In genomic region chr1:225460021-225460736, GRCh38 we compare ENCODE assay signal across 11 cellular contexts. TPM values are rescaled to one million over a fixed set of nuclear protein-coding genes. Genes with fewer than 3 reads are reported as not detected.
DNase-seq lines count a peak whose midpoint lies in the region; ATAC-seq and TF ChIP-seq lines count a peak whose summit lies in the region.
"Had no signal": no experiment of that assay in that cellular context is flagged by ENCODE, and none has a peak within 500 bp of the region (broad histone marks: within the 10 kb centered on the region; RNA-seq: fewer than 3 reads in every experiment).

No MANE protein-coding gene starts in this region.

- peaks cover 45% of the 10 kb centered on the region for H3F3A ChIP-seq in PC-9 (ENCODE audit: insufficient read depth, low read depth)

- peaks cover 57% of the 10 kb centered on the region for H3K4me1 Mint-ChIP-seq in dendritic cell treated with granulocyte-macrophage colony-stimulating factor and Interleukin-4, amounts not matched to agents 40 ng/mL and 50 ng/mL, for 4 days (ENCODE audit: low read depth)

- intact Hi-C loops in PC-9 (cut with micrococcal nuclease; ENCODE audit: unreplicated experiment) = loop anchor here (1.0 to 5.0 kb wide), 3 partner anchors 14 to 852 kb away; partner anchors contain the start of gene LBR
- intact Hi-C loops in dendritic cell treated with granulocyte-macrophage colony-stimulating factor and Interleukin-4, amounts not matched to agents 40 ng/mL and 50 ng/mL, for 4 days (cut with micrococcal nuclease) = no loop called here

- H2AFZ ChIP-seq in DND-41 (ENCODE audit: low read depth, low read length) (0 out of 2 replicates have a peak overlapping the region, but pooled peaks have one; percentile 11), PC-9 (no peak overlapping the region)

- ATAC-seq in DND-41 (ENCODE audit: insufficient read depth, low read depth) (peak; percentile 93), omental fat pad (ENCODE audit: low FRiP score) (no peak)

- H3K4me3 ChIP-seq in DND-41 (ENCODE audit: low read depth in 1 of 2, low read length in 2 of 2) (no peak overlapping the region), PC-9 (no peak overlapping the region), retinal pigment epithelial cell (ENCODE audit: low read length) (no peak overlapping the region)
- H3K4me3 ChIP-seq: MG63 had no signal

- H3K27me3 ChIP-seq in DND-41 (ENCODE audit: insufficient read depth, low read length, poor library complexity) (no peaks in the 10 kb centered on the region), PC-9 (ENCODE audit: insufficient read depth, low read depth) (no peaks in the 10 kb centered on the region)
- H3K27me3 ChIP-seq: MG63 had no signal

- no peaks in the 10 kb centered on the region for H3K36me3 Mint-ChIP-seq in dendritic cell treated with granulocyte-macrophage colony-stimulating factor and Interleukin-4, amounts not matched to agents 40 ng/mL and 50 ng/mL, for 4 days (ENCODE audit: low read depth)

- TF ChIP-seq CTCF in DND-41 (IDR thresholded peaks at IDR 0.05; ENCODE audit: borderline replicate concordance, extremely low read depth, low read length, poor library complexity, severe bottlenecking) (no peak), PC-9 (conservative IDR thresholded peaks at IDR 0.05) (no peak), retinal pigment epithelial cell (conservative IDR thresholded peaks at IDR 0.05; ENCODE audit: low read depth, low read length) (peak; percentile 1), omental fat pad (IDR thresholded peaks at IDR 0.05) (no peak)

- no peaks in the 10 kb centered on the region for H3K9me2 ChIP-seq in PC-9 (ENCODE audit: insufficient read depth)

- H3K27ac Mint-ChIP-seq in dendritic cell treated with granulocyte-macrophage colony-stimulating factor and Interleukin-4, amounts not matched to agents 40 ng/mL and 50 ng/mL, for 4 days = peak overlapping the region; percentile 62

- no peaks in the 10 kb centered on the region for H3K9me3 Mint-ChIP-seq in dendritic cell treated with granulocyte-macrophage colony-stimulating factor and Interleukin-4, amounts not matched to agents 40 ng/mL and 50 ng/mL, for 4 days

- H3K79me2 ChIP-seq in DND-41 (ENCODE audit: insufficient read depth, low read length) (no peaks in the 10 kb centered on the region), PC-9 (ENCODE audit: low read depth) (no peaks in the 10 kb centered on the region)

- H4K20me1 ChIP-seq in DND-41 (ENCODE audit: insufficient read depth, low read length) = no peaks in the 10 kb centered on the region
- H4K20me1 ChIP-seq in PC-9 (ENCODE audit: insufficient read depth) = no peaks in the 10 kb centered on the region

- no peaks in the 10 kb centered on the region for H3K27me3 Mint-ChIP-seq in dendritic cell treated with granulocyte-macrophage colony-stimulating factor and Interleukin-4, amounts not matched to agents 40 ng/mL and 50 ng/mL, for 4 days

- CTCF ChIA-PET in PC-9 (lab: Charles Lee) = interaction anchor here (0.5 to 1.5 kb wide), 5 partner anchors 14 to 619 kb away, joined by 3 to 6 read pairs (median 3); no protein-coding TSS in a partner anchor

- no peak overlapping the region for H3K9ac ChIP-seq in DND-41 (ENCODE audit: low read depth, low read length)

- peaks cover 20% of the 10 kb centered on the region for H3K4me1 ChIP-seq in DND-41 (ENCODE audit: insufficient read depth, low read length)
- peaks cover 62% of the 10 kb centered on the region for H3K4me1 ChIP-seq in PC-9 (replicated peaks; ENCODE audit: insufficient read depth)

- no TSS peak for BruUV-seq in PC-9 (replicated peaks; lab: Mats Ljungman, UMichigan)

- H3K27ac ChIP-seq in DND-41 (ENCODE audit: low read length) (peak overlapping the region; percentile 38), PC-9 (peak overlapping the region; percentile 68)

- POLR2A ChIA-PET in PC-9 (lab: Charles Lee; ENCODE audit: unreplicated experiment) = interaction anchor here (0.6 to 1.3 kb wide), 4 partner anchors 14 to 542 kb away, joined by 3 to 6 read pairs (median 4); no protein-coding TSS in a partner anchor

- DNase-seq in DND-41 (peak; percentile 80), PC-9 (no peak), retinal pigment epithelial cell (ENCODE audit: low read depth) (no peak), KG1 (lab: John Stamatoyannopoulos, UW) (no peak), omental fat pad (ENCODE audit: low spot score) (no peak), NK-92 (lab: John Stamatoyannopoulos, UW; ENCODE audit: unreplicated experiment) (no peak)
- DNase-seq: effector CD8-positive, alpha-beta T cell; hypothalamus; NCI-H526 had no signal

- H3K4me3 Mint-ChIP-seq in dendritic cell treated with granulocyte-macrophage colony-stimulating factor and Interleukin-4, amounts not matched to agents 40 ng/mL and 50 ng/mL, for 4 days = no peak overlapping the region

- no peaks in the 10 kb centered on the region for H3K36me3 ChIP-seq in DND-41 (ENCODE audit: insufficient read depth, low read length)
- H3K36me3 ChIP-seq in PC-9 (ENCODE audit: low read depth) = no peaks in the 10 kb centered on the region
- H3K36me3 ChIP-seq: MG63 had no signal

- H3K9me3 ChIP-seq in DND-41 (ENCODE audit: insufficient read depth, low read length, severe bottlenecking) (no peaks in the 10 kb centered on the region), PC-9 (ENCODE audit: insufficient read depth, low read depth) (no peaks in the 10 kb centered on the region)
- H3K9me3 ChIP-seq: MG63 had no signal

- H3K4me2 ChIP-seq in DND-41 (ENCODE audit: insufficient read depth, low read length) (no peak overlapping the region), PC-9 (peak overlapping the region; percentile 54)

RNA-seq across cellular contexts. Expression of gene LBR, which starts 32.3 kb away (rescaled TPM):
- 128 and 158 TPM in 2 replicates for total RNA-seq in PC-9 (2021)
- total RNA-seq in omental fat pad = 10 to 100 TPM; 24.7 to 75.0 (median 46.5) TPM
